ENCODE assay signal across 9 cellular contexts in the genomic region with DNA sequence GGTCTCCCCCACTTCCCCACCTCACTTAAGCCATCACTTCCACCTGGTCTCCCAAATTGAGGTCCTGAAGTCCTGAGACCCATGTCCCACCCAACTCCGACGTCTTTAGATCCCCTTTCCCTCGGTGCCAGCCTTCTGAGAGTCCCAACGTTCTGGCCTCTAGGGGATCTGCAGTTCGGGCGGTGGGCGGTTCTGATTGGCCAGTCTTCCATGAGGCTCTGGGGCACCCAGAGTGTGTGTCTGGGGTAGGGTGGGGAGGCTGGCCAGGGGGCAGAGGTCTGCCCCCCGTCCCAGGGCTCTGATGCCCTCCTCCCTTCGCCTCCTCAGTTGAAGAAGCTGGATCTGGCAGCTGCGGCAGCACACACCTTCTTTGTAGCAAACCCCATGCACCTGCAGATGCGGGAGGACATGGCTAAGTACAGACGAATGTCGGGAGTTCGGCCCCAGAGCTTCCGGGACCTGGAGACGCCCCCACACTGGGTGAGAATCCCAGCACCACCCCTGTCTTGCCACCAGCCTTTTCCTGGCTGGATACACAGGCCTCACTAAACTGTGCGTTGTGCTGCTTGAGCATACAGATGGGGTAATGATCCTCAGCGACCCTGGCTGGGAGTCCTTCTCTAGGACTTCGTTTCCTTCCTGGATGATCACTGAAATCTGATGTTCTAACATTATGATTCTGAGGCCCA. TPM values are rescaled to one million over a fixed set of nuclear protein-coding genes. Genes with fewer than 3 reads are reported as not detected.
DNase-seq lines count a peak whose midpoint lies in the region; ATAC-seq, FAIRE-seq and TF ChIP-seq lines count a peak whose summit lies in the region.
"Had no signal": no experiment of that assay in that cellular context is flagged by ENCODE, and none has a peak within 500 bp of the region (broad histone marks: within the 10 kb centered on the region; RNA-seq: fewer than 3 reads in every experiment).

No MANE protein-coding gene starts in this region.

- ATAC-seq in esophagus mucosa: no peak

- no peak overlapping the region for H2BK12ac ChIP-seq in mesenchymal stem cell (ENCODE audit: low read length in 2 of 2)

- H3K4me2 ChIP-seq in mesenchymal stem cell (ENCODE audit: low read length, poor library complexity, severe bottlenecking): peak overlapping the region; percentile 72

- H3K4me1 ChIP-seq in mesenchymal stem cell (ENCODE audit: control insufficient read depth, insufficient read depth, low read depth, low read length): peaks cover 32% of the 10 kb centered on the region

- H3K4me3 ChIP-seq in AG10803 (ENCODE audit: low read length): peak overlapping the region; percentile 86
- peak overlapping the region; percentile 46 for H3K4me3 ChIP-seq in bronchial epithelial cell (ENCODE audit: low read depth, low read length)
- peak overlapping the region; percentile 92 to 93 for H3K4me3 ChIP-seq in mesenchymal stem cell (ENCODE audit: insufficient read depth in 1 of 2, low read depth in 1 of 2, low read length in 2 of 2)

- H2AK5ac ChIP-seq in mesenchymal stem cell (ENCODE audit: low read length, severe bottlenecking): peak overlapping the region; percentile 7

- no peaks in the 10 kb centered on the region for H3K9me3 ChIP-seq in mesenchymal stem cell (ENCODE audit: control insufficient read depth, low read length)

- peaks cover 2% of the 10 kb centered on the region for H3K36me3 ChIP-seq in bronchial epithelial cell (ENCODE audit: control insufficient read depth, insufficient read depth, low read length)
- peaks cover 36 to 41% of the 10 kb centered on the region in 2 experiments for H3K36me3 ChIP-seq in mesenchymal stem cell (ENCODE audit: control insufficient read depth in 1 of 2, insufficient read depth in 2 of 2, low read depth in 1 of 2, low read length in 2 of 2)

- H3K18ac ChIP-seq in mesenchymal stem cell (ENCODE audit: low read depth in 1 of 2, low read length in 2 of 2): peak overlapping the region in 1 of 2 experiments; percentile 97

- peak overlapping the region in 1 of 2 experiments; percentile 97 for H3K4ac ChIP-seq in mesenchymal stem cell (ENCODE audit: low read depth in 1 of 2, low read length in 2 of 2)

- H3K9ac ChIP-seq in mesenchymal stem cell (ENCODE audit: low read length): peak overlapping the region; percentile 98

- H3K23ac ChIP-seq in mesenchymal stem cell (ENCODE audit: low read length in 2 of 2): no peak overlapping the region

- peak overlapping the region; percentile 81 for H3K27ac ChIP-seq in mesenchymal stem cell (ENCODE audit: low read length, poor library complexity, severe bottlenecking)

- peaks cover 37% of the 10 kb centered on the region for H3K79me1 ChIP-seq in mesenchymal stem cell (replicated peaks; ENCODE audit: low read length, poor library complexity, severe bottlenecking)

- FAIRE-seq in bronchial epithelial cell (lab: Jason Lieb, UNC): no peak
- FAIRE-seq: endometrium had no signal

- H4K8ac ChIP-seq in mesenchymal stem cell (ENCODE audit: low read length): peak overlapping the region; percentile 7

- H2BK120ac ChIP-seq in mesenchymal stem cell (ENCODE audit: low read depth, low read length): no peak overlapping the region

- no peak overlapping the region for H2BK5ac ChIP-seq in mesenchymal stem cell (ENCODE audit: low read depth, low read length, poor library complexity, severe bottlenecking)

- peak; percentile 50 for TF ChIP-seq CTCF in AG10803 (conservative IDR thresholded peaks at IDR 0.05; ENCODE audit: low read length)
- peak; percentile 35 for TF ChIP-seq CTCF in bronchial epithelial cell (IDR thresholded peaks at IDR 0.05; ENCODE audit: insufficient read depth, low read length, severe bottlenecking)

- H3K27me3 ChIP-seq in bronchial epithelial cell (ENCODE audit: control insufficient read depth, insufficient read depth, low read length): no peaks in the 10 kb centered on the region
- H3K27me3 ChIP-seq in mesenchymal stem cell (ENCODE audit: control insufficient read depth in 1 of 2, insufficient read depth in 1 of 2, low read length in 2 of 2): no peaks in the 10 kb centered on the region

- DNase-seq in AG10803 (ENCODE audit: low read depth): no peak
- peak; percentile 86 for DNase-seq in HuH-7.5 (ENCODE audit: low spot score)
- DNase-seq in bronchial epithelial cell (ENCODE audit: low read depth): peak; percentile 30
- peak; percentile 77 for DNase-seq in mesenchymal stem cell
- no peak for DNase-seq in NCI-H2171 treated with DMSO at 0.1 percent for 48 hours (lab: John Stamatoyannopoulos, UW)
- no peak for DNase-seq in AG20443 (ENCODE audit: low spot score)
- no peak for DNase-seq in NCI-H1694 treated with DMSO at 0.1 percent for 48 hours (lab: John Stamatoyannopoulos, UW)

- H2BK15ac ChIP-seq in mesenchymal stem cell (ENCODE audit: low read depth, poor library complexity, severe bottlenecking): no peak overlapping the region

- H2AFZ ChIP-seq in mesenchymal stem cell (ENCODE audit: low read depth, low read length): no peak overlapping the region

- H4K91ac ChIP-seq in mesenchymal stem cell (ENCODE audit: low read length): peak overlapping the region; percentile 46

- H3K14ac ChIP-seq in mesenchymal stem cell (ENCODE audit: low read length in 2 of 2): peak overlapping the region in 1 of 2 experiments; percentile 74

- 29% methylated on average over 19 of the region's 19 CpGs for WGBS in mesenchymal stem cell

RNA-seq across cellular contexts. Expression of gene P3H3, which starts 1.5 kb away (rescaled TPM):
- 11.3 and 20.0 TPM in 2 replicates for total RNA-seq in bronchial epithelial cell
- 71.5 TPM for polyA plus RNA-seq in mesenchymal stem cell (2013, experiment 1 of 2)
- polyA plus RNA-seq in mesenchymal stem cell (2013, experiment 2 of 2): 69.6 TPM
- total RNA-seq in esophagus mucosa: 1.7 TPM

RNA-seq across cellular contexts. Expression of gene GPR162, which starts 8.1 kb away (rescaled TPM):
- not detected in 2 replicates for total RNA-seq in bronchial epithelial cell
- 7.7 TPM for polyA plus RNA-seq in mesenchymal stem cell (2013, experiment 1 of 2)
- 7.3 TPM for polyA plus RNA-seq in mesenchymal stem cell (2013, experiment 2 of 2)
- 0.76 TPM for total RNA-seq in esophagus mucosa

RNA-seq across cellular contexts. Expression of gene GNB3, which starts 11.0 kb away (rescaled TPM):
- 0.38 and 0.53 TPM in 2 replicates for total RNA-seq in bronchial epithelial cell
- polyA plus RNA-seq in mesenchymal stem cell (2013, experiment 1 of 2): 6.0 TPM
- polyA plus RNA-seq in mesenchymal stem cell (2013, experiment 2 of 2): 6.0 TPM
- total RNA-seq in esophagus mucosa: not detected

RNA-seq across cellular contexts. Expression of gene CDCA3, which starts 21.4 kb away (rescaled TPM):
- total RNA-seq in bronchial epithelial cell: 0.26 and 0.51 TPM in 2 replicates
- 7.1 TPM for polyA plus RNA-seq in mesenchymal stem cell (2013, experiment 1 of 2)
- 6.9 TPM for polyA plus RNA-seq in mesenchymal stem cell (2013, experiment 2 of 2)
- total RNA-seq in esophagus mucosa: 13.9 TPM

RNA-seq across cellular contexts. Expression of gene USP5, which starts 22.3 kb away (rescaled TPM):
- 45.0 and 46.9 TPM in 2 replicates for total RNA-seq in bronchial epithelial cell
- 77.2 TPM for polyA plus RNA-seq in mesenchymal stem cell (2013, experiment 1 of 2)
- 74.0 TPM for polyA plus RNA-seq in mesenchymal stem cell (2013, experiment 2 of 2)
- total RNA-seq in esophagus mucosa: 91.1 TPM

Comparison
In these comparisons a context has a peak if more than half of its experiments do, and no peak if none do; other contexts are left out.
1. DNase-seq: peak in HuH-7.5 (single experiment), bronchial epithelial cell (single experiment) and mesenchymal stem cell (single experiment); none in AG10803 (single experiment), NCI-H2171 treated with DMSO at 0.1 percent for 48 hours (single experiment), AG20443 (single experiment) and NCI-H1694 treated with DMSO at 0.1 percent for 48 hours (single experiment).
2. Peak in every context shown above with its lines, with median percentiles within 50 percentile points of each other: H3K4me3 ChIP-seq.